ENCODE assay signal across 1 cellular context in genomic region chrX:71117358-71117757, GRCh38.
TF ChIP-seq lines count a peak whose summit lies in the region.

No MANE protein-coding gene starts in this region.

TF ChIP-seq in K562, 482 proteins besides CTCF, POLR2A, EP300 and RAD21:
- TF ChIP-seq ZNF324 (CRISPR knock-in tag; IDR thresholded peaks at IDR 0.05) (no peak), RNF2 (IDR thresholded peaks at IDR 0.05) (no peak), ZBTB33 (CRISPR knock-in tag; IDR thresholded peaks at IDR 0.05) (peak; percentile 91), KDM1A (IDR thresholded peaks at IDR 0.05) (0 out of 4 replicates have a peak, but pooled peaks of 1 of the 2 experiments have one; percentile 17), NFYB (IDR thresholded peaks at IDR 0.05; ENCODE audit: extremely low read depth, insufficient read length) (no peak)
- TF ChIP-seq, protein P1, sequence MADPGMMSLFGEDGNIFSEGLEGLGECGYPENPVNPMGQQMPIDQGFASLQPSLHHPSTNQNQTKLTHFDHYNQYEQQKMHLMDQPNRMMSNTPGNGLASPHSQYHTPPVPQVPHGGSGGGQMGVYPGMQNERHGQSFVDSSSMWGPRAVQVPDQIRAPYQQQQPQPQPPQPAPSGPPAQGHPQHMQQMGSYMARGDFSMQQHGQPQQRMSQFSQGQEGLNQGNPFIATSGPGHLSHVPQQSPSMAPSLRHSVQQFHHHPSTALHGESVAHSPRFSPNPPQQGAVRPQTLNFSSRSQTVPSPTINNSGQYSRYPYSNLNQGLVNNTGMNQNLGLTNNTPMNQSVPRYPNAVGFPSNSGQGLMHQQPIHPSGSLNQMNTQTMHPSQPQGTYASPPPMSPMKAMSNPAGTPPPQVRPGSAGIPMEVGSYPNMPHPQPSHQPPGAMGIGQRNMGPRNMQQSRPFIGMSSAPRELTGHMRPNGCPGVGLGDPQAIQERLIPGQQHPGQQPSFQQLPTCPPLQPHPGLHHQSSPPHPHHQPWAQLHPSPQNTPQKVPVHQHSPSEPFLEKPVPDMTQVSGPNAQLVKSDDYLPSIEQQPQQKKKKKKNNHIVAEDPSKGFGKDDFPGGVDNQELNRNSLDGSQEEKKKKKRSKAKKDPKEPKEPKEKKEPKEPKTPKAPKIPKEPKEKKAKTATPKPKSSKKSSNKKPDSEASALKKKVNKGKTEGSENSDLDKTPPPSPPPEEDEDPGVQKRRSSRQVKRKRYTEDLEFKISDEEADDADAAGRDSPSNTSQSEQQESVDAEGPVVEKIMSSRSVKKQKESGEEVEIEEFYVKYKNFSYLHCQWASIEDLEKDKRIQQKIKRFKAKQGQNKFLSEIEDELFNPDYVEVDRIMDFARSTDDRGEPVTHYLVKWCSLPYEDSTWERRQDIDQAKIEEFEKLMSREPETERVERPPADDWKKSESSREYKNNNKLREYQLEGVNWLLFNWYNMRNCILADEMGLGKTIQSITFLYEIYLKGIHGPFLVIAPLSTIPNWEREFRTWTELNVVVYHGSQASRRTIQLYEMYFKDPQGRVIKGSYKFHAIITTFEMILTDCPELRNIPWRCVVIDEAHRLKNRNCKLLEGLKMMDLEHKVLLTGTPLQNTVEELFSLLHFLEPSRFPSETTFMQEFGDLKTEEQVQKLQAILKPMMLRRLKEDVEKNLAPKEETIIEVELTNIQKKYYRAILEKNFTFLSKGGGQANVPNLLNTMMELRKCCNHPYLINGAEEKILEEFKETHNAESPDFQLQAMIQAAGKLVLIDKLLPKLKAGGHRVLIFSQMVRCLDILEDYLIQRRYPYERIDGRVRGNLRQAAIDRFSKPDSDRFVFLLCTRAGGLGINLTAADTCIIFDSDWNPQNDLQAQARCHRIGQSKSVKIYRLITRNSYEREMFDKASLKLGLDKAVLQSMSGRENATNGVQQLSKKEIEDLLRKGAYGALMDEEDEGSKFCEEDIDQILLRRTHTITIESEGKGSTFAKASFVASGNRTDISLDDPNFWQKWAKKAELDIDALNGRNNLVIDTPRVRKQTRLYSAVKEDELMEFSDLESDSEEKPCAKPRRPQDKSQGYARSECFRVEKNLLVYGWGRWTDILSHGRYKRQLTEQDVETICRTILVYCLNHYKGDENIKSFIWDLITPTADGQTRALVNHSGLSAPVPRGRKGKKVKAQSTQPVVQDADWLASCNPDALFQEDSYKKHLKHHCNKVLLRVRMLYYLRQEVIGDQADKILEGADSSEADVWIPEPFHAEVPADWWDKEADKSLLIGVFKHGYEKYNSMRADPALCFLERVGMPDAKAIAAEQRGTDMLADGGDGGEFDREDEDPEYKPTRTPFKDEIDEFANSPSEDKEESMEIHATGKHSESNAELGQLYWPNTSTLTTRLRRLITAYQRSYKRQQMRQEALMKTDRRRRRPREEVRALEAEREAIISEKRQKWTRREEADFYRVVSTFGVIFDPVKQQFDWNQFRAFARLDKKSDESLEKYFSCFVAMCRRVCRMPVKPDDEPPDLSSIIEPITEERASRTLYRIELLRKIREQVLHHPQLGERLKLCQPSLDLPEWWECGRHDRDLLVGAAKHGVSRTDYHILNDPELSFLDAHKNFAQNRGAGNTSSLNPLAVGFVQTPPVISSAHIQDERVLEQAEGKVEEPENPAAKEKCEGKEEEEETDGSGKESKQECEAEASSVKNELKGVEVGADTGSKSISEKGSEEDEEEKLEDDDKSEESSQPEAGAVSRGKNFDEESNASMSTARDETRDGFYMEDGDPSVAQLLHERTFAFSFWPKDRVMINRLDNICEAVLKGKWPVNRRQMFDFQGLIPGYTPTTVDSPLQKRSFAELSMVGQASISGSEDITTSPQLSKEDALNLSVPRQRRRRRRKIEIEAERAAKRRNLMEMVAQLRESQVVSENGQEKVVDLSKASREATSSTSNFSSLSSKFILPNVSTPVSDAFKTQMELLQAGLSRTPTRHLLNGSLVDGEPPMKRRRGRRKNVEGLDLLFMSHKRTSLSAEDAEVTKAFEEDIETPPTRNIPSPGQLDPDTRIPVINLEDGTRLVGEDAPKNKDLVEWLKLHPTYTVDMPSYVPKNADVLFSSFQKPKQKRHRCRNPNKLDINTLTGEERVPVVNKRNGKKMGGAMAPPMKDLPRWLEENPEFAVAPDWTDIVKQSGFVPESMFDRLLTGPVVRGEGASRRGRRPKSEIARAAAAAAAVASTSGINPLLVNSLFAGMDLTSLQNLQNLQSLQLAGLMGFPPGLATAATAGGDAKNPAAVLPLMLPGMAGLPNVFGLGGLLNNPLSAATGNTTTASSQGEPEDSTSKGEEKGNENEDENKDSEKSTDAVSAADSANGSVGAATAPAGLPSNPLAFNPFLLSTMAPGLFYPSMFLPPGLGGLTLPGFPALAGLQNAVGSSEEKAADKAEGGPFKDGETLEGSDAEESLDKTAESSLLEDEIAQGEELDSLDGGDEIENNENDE (IDR thresholded peaks at IDR 0.05; ENCODE audit: low read depth, low read length): no peak
